18 cellular contexts compared by ENCODE assay signal in genomic region chr13:94829201-94829600, GRCh38.
"Had no signal": no experiment of that assay in that cellular context is flagged by ENCODE, and none has a peak within 500 bp of the region (broad histone marks: within the 10 kb centered on the region; RNA-seq: fewer than 3 reads in every experiment).

No MANE protein-coding gene starts in this region.

- H3K9me3 ChIP-seq: gastroesophageal sphincter, right atrium auricular region, thyroid gland, vagina had no signal

- H3K4me3 ChIP-seq: gastroesophageal sphincter, right atrium auricular region, skin epidermis, thyroid gland, vagina had no signal

- H3K9me3 Mint-ChIP-seq: central memory CD8-positive, alpha-beta T cell had no signal

- H3K4me1 Mint-ChIP-seq: activated CD4-positive, alpha-beta T cell treated with anti-CD3 and anti-CD28 coated beads for 36 hours; central memory CD8-positive, alpha-beta T cell had no signal

- H2AFZ ChIP-seq: parathyroid adenoma had no signal

- DNase-seq: activated CD4-positive, alpha-beta T cell treated with anti-CD3 and anti-CD28 coated beads for 36 hours; activated CD8-positive, alpha-beta memory T cell treated with anti-CD3 and anti-CD28 coated beads for 24 hours; activated naive CD4-positive, alpha-beta T cell treated with Interleukin-2 at 50 U/mL for 16 hours; cortex of kidney; effector memory CD4-positive, alpha-beta T cell; left ventricle myocardium superior; mesenchymal stem cell; T1000; thyroid gland had no signal

- H3K36me3 ChIP-seq: gastroesophageal sphincter, right atrium auricular region, thyroid gland, vagina had no signal

- H3K79me2 ChIP-seq: parathyroid adenoma had no signal

- H3K27ac Mint-ChIP-seq: activated CD4-positive, alpha-beta T cell treated with anti-CD3 and anti-CD28 coated beads for 36 hours; nephron had no signal

- H3K27ac ChIP-seq: epithelial cell of prostate, gastroesophageal sphincter, parathyroid adenoma, right atrium auricular region, skin epidermis, thyroid gland, vagina, VCaP had no signal

- H3K4me1 ChIP-seq: gastroesophageal sphincter, parathyroid adenoma, right atrium auricular region, thyroid gland, vagina had no signal

- H3K27me3 ChIP-seq: right atrium auricular region, thyroid gland, vagina had no signal

- H3K4me3 Mint-ChIP-seq: activated CD4-positive, alpha-beta T cell treated with anti-CD3 and anti-CD28 coated beads for 36 hours; central memory CD8-positive, alpha-beta T cell; nephron had no signal
